8 cellular contexts compared by ENCODE assay signal in the genomic region with DNA sequence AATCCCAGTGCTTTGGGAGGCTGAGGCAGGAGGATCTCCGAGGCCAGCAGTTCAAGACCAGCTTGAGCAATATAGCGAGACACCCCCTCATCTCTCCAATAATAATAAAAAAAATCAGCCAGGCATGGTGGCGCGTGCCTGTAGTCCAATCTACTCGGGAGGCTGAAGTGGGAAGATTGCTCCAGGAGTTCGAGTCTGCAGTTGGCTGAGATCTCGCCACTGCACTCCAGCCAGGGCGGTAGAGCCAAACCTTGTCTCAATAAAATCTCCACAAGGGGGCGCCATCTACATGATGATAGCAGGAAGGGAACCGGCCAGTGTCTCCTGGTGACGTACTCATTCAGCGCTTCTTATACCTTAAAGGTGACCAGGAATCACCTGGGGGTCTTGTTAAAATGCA.
DNase-seq lines count a peak whose midpoint lies in the region; ATAC-seq lines count a peak whose summit lies in the region.

No MANE protein-coding gene starts in this region.

- ATAC-seq in GM21786 (IDR thresholded peaks at IDR 0.05; ENCODE audit: unreplicated experiment), result no peak

- DNase-seq in AML-193 (lab: John Stamatoyannopoulos, UW) (peak; percentile 51 to 73), HCEC 1CT (peak; percentile 62), NCI-H446 (lab: John Stamatoyannopoulos, UW) (peak; percentile 65 to 91), kidney tubule cell (ENCODE audit: low spot score) (peak; percentile 83)
- peak; percentile 66 for DNase-seq in activated CD4-positive, CD25-positive, alpha-beta regulatory T cell treated with anti-CD3 and anti-CD28 coated beads, Interleukin-2, amount 50 U/mL, for 72 hours
- peak; percentile 72 for DNase-seq in central memory CD4-positive, alpha-beta T cell
- peak; percentile 60 for DNase-seq in stimulated activated CD4-positive, alpha-beta T cell treated with anti-CD3 and anti-CD28 coated beads, Interleukin-4, amount 100 ng/mL, for 1 hour
